In the genomic region with DNA sequence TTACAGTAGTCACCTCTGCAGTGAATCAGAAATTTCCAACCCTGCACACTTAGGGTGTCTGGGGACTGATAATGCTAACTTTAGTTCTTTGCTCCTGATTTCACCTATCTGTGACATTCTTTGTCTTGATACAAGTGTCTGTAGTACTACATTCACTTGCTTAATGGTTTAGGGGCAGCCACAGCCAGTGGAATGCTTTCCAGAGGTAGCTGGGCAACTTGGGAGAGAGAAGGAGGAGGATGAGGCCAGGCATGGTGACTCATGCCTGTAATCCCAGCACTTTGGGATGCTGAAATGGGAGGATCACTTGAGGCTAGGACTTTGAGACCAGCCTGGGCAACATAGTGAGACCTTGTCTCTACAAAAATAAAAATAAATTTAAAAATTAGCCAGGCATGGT, we compare ENCODE assay signal across 17 cellular contexts. TPM values are rescaled to one million over a fixed set of nuclear protein-coding genes. Genes with fewer than 3 reads are reported as not detected.
A peak's percentile ranks its signal among the peaks of the same experiment; 100 is the strongest.
DNase-seq lines count a peak whose midpoint lies in the region; ATAC-seq and TF ChIP-seq lines count a peak whose summit lies in the region.
"Had no signal": no experiment of that assay in that cellular context is flagged by ENCODE, and none has a peak within 500 bp of the region (broad histone marks: within the 10 kb centered on the region; RNA-seq: fewer than 3 reads in every experiment).

No MANE protein-coding gene starts in this region.

- POLR2A ChIA-PET in naive thymus-derived CD4-positive, alpha-beta T cell (lab: Charles Lee): interaction anchor here (1.5 to 7.2 kb wide), 2 partner anchors 8 to 13 kb away, joined by 4 to 90 read pairs; partner anchors contain the start of gene BAHD1

- no peaks in the 10 kb centered on the region for H3K27me3 ChIP-seq in naive thymus-derived CD4-positive, alpha-beta T cell (ENCODE audit: control insufficient read depth in 2 of 2, insufficient read depth in 2 of 2, low read length in 2 of 2)
- H3K27me3 ChIP-seq in dorsolateral prefrontal cortex: no peaks in the 10 kb centered on the region
- H3K27me3 ChIP-seq: left lung, thyroid gland had no signal

- peak overlapping the region; percentile 65 for H3K27ac Mint-ChIP-seq in chondrocyte (ENCODE audit: unreplicated experiment)
- peak overlapping the region in 8 of 9 donors; percentile 6 to 96 (median 83) for H3K27ac Mint-ChIP-seq in naive thymus-derived CD4-positive, alpha-beta T cell
- H3K27ac Mint-ChIP-seq: CD14-positive monocyte, nephron had no signal

- no peaks in the 10 kb centered on the region for H3K36me3 ChIP-seq in naive thymus-derived CD4-positive, alpha-beta T cell (ENCODE audit: control insufficient read depth in 2 of 3, insufficient read depth in 3 of 3, low read length in 3 of 3)
- H3K36me3 ChIP-seq: left lung, thyroid gland had no signal

- H3K9me3 Mint-ChIP-seq in chondrocyte (ENCODE audit: low read depth): no peaks in the 10 kb centered on the region
- H3K9me3 Mint-ChIP-seq in naive thymus-derived CD4-positive, alpha-beta T cell: no peaks in the 10 kb centered on the region
- H3K9me3 Mint-ChIP-seq: CD14-positive monocyte, nephron had no signal

- ATAC-seq in naive thymus-derived CD4-positive, alpha-beta T cell: no peak
- ATAC-seq: left lung had no signal

- peaks cover 24 to 41% of the 10 kb centered on the region in 2 donors for H3K4me1 ChIP-seq in naive thymus-derived CD4-positive, alpha-beta T cell (ENCODE audit: control insufficient read depth in 2 of 2, insufficient read depth in 2 of 2, low read length in 2 of 2)

- no peaks in the 10 kb centered on the region for H3K9me3 ChIP-seq in naive thymus-derived CD4-positive, alpha-beta T cell (ENCODE audit: control insufficient read depth in 2 of 3, low read length in 3 of 3)
- H3K9me3 ChIP-seq: left lung, thyroid gland had no signal

- H3K4me3 Mint-ChIP-seq in chondrocyte (ENCODE audit: unreplicated experiment): no peak overlapping the region
- H3K4me3 Mint-ChIP-seq in naive thymus-derived CD4-positive, alpha-beta T cell: peak overlapping the region in 4 of 10 donors; percentile 47 to 58 (median 52)
- H3K4me3 Mint-ChIP-seq: CD14-positive monocyte, nephron had no signal

- DNase-seq in EL (peak; percentile 69), LHCN-M2 (ENCODE audit: low read depth) (peak; percentile 35), chondrocyte (ENCODE audit: low spot score) (no peak), GF-D8 (lab: John Stamatoyannopoulos, UW) (no peak), dorsolateral prefrontal cortex (no peak), iPS-NIHi7 (ENCODE audit: extremely low spot score) (no peak)
- DNase-seq in naive thymus-derived CD4-positive, alpha-beta T cell: no peak
- DNase-seq: activated CD4-positive, alpha-beta T cell treated with anti-CD3 and anti-CD28 coated beads for 1 hour; cerebellar nuclear complex; hippocampal formation; left lung; NCI-H1092 treated with DMSO at 0.1 percent for 48 hours; retina; T-helper 1 cell; thyroid gland had no signal

- CTCF ChIA-PET in naive thymus-derived CD4-positive, alpha-beta T cell (lab: Charles Lee): interaction anchor here (0.6 to 1.7 kb wide), 3 partner anchors 9 to 126 kb away, joined by 3 to 5 read pairs (median 4); partner anchors contain the start of gene BAHD1

- peaks cover 42% of the 10 kb centered on the region for H3K4me1 Mint-ChIP-seq in chondrocyte (ENCODE audit: low read depth)
- peaks cover 51 to 97% (median 85%) of the 10 kb centered on the region in 7 donors for H3K4me1 Mint-ChIP-seq in naive thymus-derived CD4-positive, alpha-beta T cell

- no peak overlapping the region for H3K4me3 ChIP-seq in naive thymus-derived CD4-positive, alpha-beta T cell (ENCODE audit: low read length)
- H3K4me3 ChIP-seq in dorsolateral prefrontal cortex: no peak overlapping the region
- H3K4me3 ChIP-seq: left lung, thyroid gland had no signal

- no peak overlapping the region for H3K27ac ChIP-seq in naive thymus-derived CD4-positive, alpha-beta T cell (ENCODE audit: low read depth, low read length)
- H3K27ac ChIP-seq in dorsolateral prefrontal cortex: no peak overlapping the region
- H3K27ac ChIP-seq: left lung, thyroid gland had no signal

- intact Hi-C loops in naive thymus-derived CD4-positive, alpha-beta T cell (cut with micrococcal nuclease): no loop called here
- intact Hi-C loops in dorsolateral prefrontal cortex (cut with DNase I): loop anchor here in 1 of 2 donors (10.0 kb wide), 1 partner anchor 116 kb away; the partner anchor contains the start of genes CCDC32 and RPUSD2

- TF ChIP-seq CTCF in chondrocyte (IDR thresholded peaks at IDR 0.05): no peak
- no peak for TF ChIP-seq CTCF in dorsolateral prefrontal cortex (IDR thresholded peaks at IDR 0.05 in 54 of 56, conservative IDR thresholded peaks at IDR 0.05 in 2 of 56; ENCODE audit: low read depth in 1 of 56, partially characterized antibody in 56 of 56)

- peaks cover 2% of the 10 kb centered on the region for H3K36me3 Mint-ChIP-seq in chondrocyte (ENCODE audit: low read depth)
- H3K36me3 Mint-ChIP-seq in naive thymus-derived CD4-positive, alpha-beta T cell: peaks cover 0 to 3% (median 0%) of the 10 kb centered on the region in 5 donors

- H3K27me3 Mint-ChIP-seq in chondrocyte (ENCODE audit: low read depth): no peaks in the 10 kb centered on the region
- H3K27me3 Mint-ChIP-seq in naive thymus-derived CD4-positive, alpha-beta T cell: no peaks in the 10 kb centered on the region

RNA-seq across cellular contexts. Expression of gene BAHD1, which starts 8.5 kb away (rescaled TPM):
- total RNA-seq in LHCN-M2 (2014; rRNA removed): 8.3 TPM in 2 replicates
- 9.4 TPM for polyA plus RNA-seq in LHCN-M2 (2012)
- 24.4 to 26.4 TPM (median 24.8 TPM) in 3 replicates for total RNA-seq in chondrocyte
- total RNA-seq in naive thymus-derived CD4-positive, alpha-beta T cell: 10 to 100 TPM; 28.4 to 48.8 (median 31.2) TPM
- polyA plus RNA-seq in naive thymus-derived CD4-positive, alpha-beta T cell: 1 to 10 TPM; 2.2 to 3.9 TPM
- total RNA-seq in dorsolateral prefrontal cortex: 10 to 100 TPM; 16.2 to 33.8 (median 21.3) TPM

RNA-seq across cellular contexts. Expression of gene CHST14, which starts 21.5 kb away (rescaled TPM):
- total RNA-seq in LHCN-M2 (2014; rRNA removed) (27.9 and 30.1 TPM in 2 replicates), chondrocyte (45.4 to 46.2 TPM (median 45.7 TPM) in 3 replicates), dorsolateral prefrontal cortex (1 to 10 TPM; 2.2 to 8.4 (median 3.9) TPM)
- 26.7 TPM for polyA plus RNA-seq in LHCN-M2 (2012)
- total RNA-seq in naive thymus-derived CD4-positive, alpha-beta T cell: 10 to 100 TPM in 3 of 5 experiments, 1 to 10 TPM in 2; 7.3 to 12.5 (median 10.8) TPM
- 1 to 10 TPM in 1 of 2 donors, under 1 TPM in 1; 0.83 to 1.4 TPM for polyA plus RNA-seq in naive thymus-derived CD4-positive, alpha-beta T cell

RNA-seq across cellular contexts. Expression of gene IVD, which starts 43.7 kb away (rescaled TPM):
- total RNA-seq in LHCN-M2 (2014; rRNA removed): 26.2 and 32.3 TPM in 2 replicates
- polyA plus RNA-seq in LHCN-M2 (2012): 37.4 TPM
- total RNA-seq in chondrocyte: 42.0 to 58.9 TPM (median 42.5 TPM) in 3 replicates
- 10 to 100 TPM; 47.2 to 81.8 (median 64.7) TPM for total RNA-seq in naive thymus-derived CD4-positive, alpha-beta T cell
- polyA plus RNA-seq in naive thymus-derived CD4-positive, alpha-beta T cell: 10 to 100 TPM; 27.1 to 42.4 TPM
- total RNA-seq in dorsolateral prefrontal cortex: 100 to 1,000 TPM in 22 of 120 experiments, 10 to 100 TPM in 98; 64.9 to 126 (median 91.0) TPM

Comparison
In these comparisons a context has a peak if more than half of its experiments do, and no peak if none do; other contexts are left out.
1. DNase-seq: peak in EL (single experiment) and LHCN-M2 (single experiment); none in chondrocyte (single experiment), naive thymus-derived CD4-positive, alpha-beta T cell (0 of 9), GF-D8 (single experiment), dorsolateral prefrontal cortex (0 of 10) and iPS-NIHi7 (single experiment).